In genomic region chr12:64092507-64092906, GRCh38 we compare ENCODE assay signal across 19 cellular contexts.
DNase-seq lines count a peak whose midpoint lies in the region; ATAC-seq and TF ChIP-seq lines count a peak whose summit lies in the region.
"Had no signal": no experiment of that assay in that cellular context is flagged by ENCODE, and none has a peak within 500 bp of the region (broad histone marks: within the 10 kb centered on the region; RNA-seq: fewer than 3 reads in every experiment).

No MANE protein-coding gene starts in this region.

- peak overlapping the region; percentile 52 for H3K27ac ChIP-seq in A673 (ENCODE audit: low read depth, low read length, poor library complexity, severe bottlenecking)
- H3K27ac ChIP-seq: A549; BLaER1 treated with 17β-estradiol and CSF1 and Interleukin-3, amounts not matched to agents 10 nM and 100 nM had no signal

- H3K27me3 ChIP-seq in A673 (replicated peaks; ENCODE audit: insufficient read depth, low read depth, low read length, poor library complexity) = no peaks in the 10 kb centered on the region

- no peak for ATAC-seq in SK-N-SH treated with all-trans-retinoic acid at 6 μM for 48 hours
- no peak for ATAC-seq in GM18520 (IDR thresholded peaks at IDR 0.05; ENCODE audit: unreplicated experiment)
- ATAC-seq: A549, GM12878, GM23338, HCT116 had no signal

- CTCF ChIA-PET in A673 (lab: Charles Lee) = no interaction called here

- intact Hi-C loops in A673 (cut with micrococcal nuclease; ENCODE audit: unreplicated experiment) = no loop called here

- BruUV-seq in A673 (replicated peaks; lab: Mats Ljungman, UMichigan) = no TSS peak

- POLR2A ChIA-PET in A673 (lab: Charles Lee; ENCODE audit: low non-redundant PET) = no interaction called here

- H3K4me1 ChIP-seq in A673 (ENCODE audit: insufficient read depth, low read length, poor library complexity, severe bottlenecking) = peaks cover 63% of the 10 kb centered on the region

- no peaks in the 10 kb centered on the region for H3K9me3 ChIP-seq in A673 (ENCODE audit: low read depth, low read length, poor library complexity, severe bottlenecking)
- H3K9me3 ChIP-seq: A549; BLaER1 treated with 17β-estradiol and CSF1 and Interleukin-3, amounts not matched to agents 10 nM and 100 nM had no signal

- DNase-seq in A673 (ENCODE audit: low spot score) (no peak), SK-N-DZ (ENCODE audit: low spot score) (peak; percentile 60), NCI-H1092 treated with DMSO at 0.1 percent for 48 hours (lab: John Stamatoyannopoulos, UW) (no peak), AG20443 (ENCODE audit: low spot score) (no peak)
- DNase-seq: 8988T; CD4-positive, alpha-beta T cell; CD8-positive, alpha-beta memory T cell; DMS 273 treated with DMSO at 0.1 percent for 48 hours; DMS79; EL; GDM1; H9 had no signal

- no peak overlapping the region for H3K4me3 ChIP-seq in A673 (ENCODE audit: low read depth, low read length, poor library complexity, severe bottlenecking)
- H3K4me3 ChIP-seq: A549; BLaER1 treated with 17β-estradiol and CSF1 and Interleukin-3, amounts not matched to agents 10 nM and 100 nM; GM12878; GM23338 had no signal

- H3K36me3 ChIP-seq in A673 (ENCODE audit: insufficient read depth, low read length, poor library complexity, severe bottlenecking) = no peaks in the 10 kb centered on the region
- H3K36me3 ChIP-seq: BLaER1 treated with 17β-estradiol and CSF1 and Interleukin-3, amounts not matched to agents 10 nM and 100 nM had no signal

- no peak for TF ChIP-seq CTCF in A673 (conservative IDR thresholded peaks at IDR 0.05; ENCODE audit: low read depth, low read length)

TF ChIP-seq in SK-N-SH treated with all-trans-retinoic acid at 6 μM for 48 hours, 23 proteins besides CTCF, POLR2A, EP300 and RAD21:
- TF ChIP-seq CSDC2 (CRISPR knock-in tag; IDR thresholded peaks at IDR 0.05) (no peak), PPARA (CRISPR knock-in tag; IDR thresholded peaks at IDR 0.05; ENCODE audit: borderline replicate concordance) (no peak), CSRNP3 (CRISPR knock-in tag; IDR thresholded peaks at IDR 0.05) (no peak), TOX (CRISPR knock-in tag; IDR thresholded peaks at IDR 0.05; ENCODE audit: borderline replicate concordance) (no peak), TCF4 (CRISPR knock-in tag; IDR thresholded peaks at IDR 0.05; ENCODE audit: borderline replicate concordance) (peak; percentile 83), ARNTL (CRISPR knock-in tag; IDR thresholded peaks at IDR 0.05; ENCODE audit: borderline replicate concordance, low read depth) (no peak), GLIS3 (CRISPR knock-in tag; IDR thresholded peaks at IDR 0.05) (no peak), POU6F1 (CRISPR knock-in tag; IDR thresholded peaks at IDR 0.05; ENCODE audit: borderline replicate concordance, low read depth) (no peak), ZNF565 (CRISPR knock-in tag; conservative IDR thresholded peaks at IDR 0.05; ENCODE audit: low read depth) (no peak), TSHZ2 (CRISPR knock-in tag; IDR thresholded peaks at IDR 0.05) (peak; percentile 64; the same call in 1 of the 2 replicates), ZFP3 (CRISPR knock-in tag; IDR thresholded peaks at IDR 0.05) (no peak), ZC3H10 (CRISPR knock-in tag; IDR thresholded peaks at IDR 0.05) (no peak), BACH2 (CRISPR knock-in tag; IDR thresholded peaks at IDR 0.05; ENCODE audit: borderline replicate concordance) (no peak), SNAI2 (CRISPR knock-in tag; IDR thresholded peaks at IDR 0.05) (no peak), OSR1 (CRISPR knock-in tag; IDR thresholded peaks at IDR 0.05) (no peak), ZNF70 (CRISPR knock-in tag; IDR thresholded peaks at IDR 0.05) (no peak), CREB5 (CRISPR knock-in tag; IDR thresholded peaks at IDR 0.05; ENCODE audit: low read depth) (no peak), ZNF8 (CRISPR knock-in tag; IDR thresholded peaks at IDR 0.05) (no peak), ISL1 (CRISPR knock-in tag; IDR thresholded peaks at IDR 0.05) (peak; percentile 49), ZFP30 (CRISPR knock-in tag; IDR thresholded peaks at IDR 0.05) (no peak), ESRRG (CRISPR knock-in tag; IDR thresholded peaks at IDR 0.05) (no peak), PATZ1 (CRISPR knock-in tag; IDR thresholded peaks at IDR 0.05; ENCODE audit: borderline replicate concordance) (no peak)
